ENCODE assay signal across 8 cellular contexts in genomic region chr14:70358631-70359030, GRCh38. TPM values are rescaled to one million over a fixed set of nuclear protein-coding genes. Genes with fewer than 3 reads are reported as not detected.
A peak's percentile ranks its signal among the peaks of the same experiment; 100 is the strongest.
DNase-seq lines count a peak whose midpoint lies in the region; ATAC-seq lines count a peak whose summit lies in the region.

No MANE protein-coding gene starts in this region.

- H3K4me1 ChIP-seq in iPS-15b (ENCODE audit: control insufficient read depth, insufficient read depth, low read length), result no peaks in the 10 kb centered on the region
- peaks cover 4% of the 10 kb centered on the region for H3K4me1 ChIP-seq in stomach smooth muscle (ENCODE audit: control insufficient read depth, insufficient read depth, low read length)

- H3K27me3 ChIP-seq in iPS-15b (ENCODE audit: control insufficient read depth, insufficient read depth, low read length) (no peaks in the 10 kb centered on the region), stomach smooth muscle (ENCODE audit: control insufficient read depth in 1 of 2, insufficient read depth in 2 of 2, low read length in 2 of 2) (no peaks in the 10 kb centered on the region)

- H3K9me3 ChIP-seq in iPS-15b (ENCODE audit: control insufficient read depth, insufficient read depth, low read length), result no peaks in the 10 kb centered on the region
- H3K9me3 ChIP-seq in stomach smooth muscle (ENCODE audit: control insufficient read depth in 2 of 2, low read length in 2 of 2), result no peaks in the 10 kb centered on the region

- H3K27me3 Mint-ChIP-seq in activated CD4-positive, alpha-beta memory T cell treated with anti-CD3 and anti-CD28 coated beads, Interleukin-2, amount 10 ng/mL, durations not matched to agents 7 days and 5 days, result peaks cover 2% of the 10 kb centered on the region

- no peak for ATAC-seq in GM18511 (IDR thresholded peaks at IDR 0.05; ENCODE audit: unreplicated experiment)
- no peak for ATAC-seq in GM21381 (IDR thresholded peaks at IDR 0.05; ENCODE audit: unreplicated experiment)
- no peak for ATAC-seq in HG02642 (IDR thresholded peaks at IDR 0.05; ENCODE audit: poor library complexity, unreplicated experiment)

- peaks cover 15% of the 10 kb centered on the region for H3K9me3 Mint-ChIP-seq in activated CD4-positive, alpha-beta memory T cell treated with anti-CD3 and anti-CD28 coated beads, Interleukin-2, amount 10 ng/mL, durations not matched to agents 7 days and 5 days

- H3K9ac ChIP-seq in iPS-15b (ENCODE audit: low read depth, low read length) (peak overlapping the region; percentile 98), stomach smooth muscle (ENCODE audit: low read length in 2 of 2) (peak overlapping the region; percentile 73 to 94)

- peak overlapping the region; percentile 98 for H3K4me3 Mint-ChIP-seq in activated CD4-positive, alpha-beta memory T cell treated with anti-CD3 and anti-CD28 coated beads, Interleukin-2, amount 10 ng/mL, durations not matched to agents 7 days and 5 days

- peak overlapping the region; percentile 99 for H3K4me3 ChIP-seq in iPS-15b (ENCODE audit: low read depth, low read length)
- H3K4me3 ChIP-seq in stomach smooth muscle (ENCODE audit: low read length in 2 of 2), result peak overlapping the region; percentile 93 to 95

- DNase-seq in DMS53 (lab: John Stamatoyannopoulos, UW) (peak; percentile 7), DMS53 treated with DMSO at 0.1 percent for 48 hours (lab: John Stamatoyannopoulos, UW; ENCODE audit: unreplicated experiment) (no peak)
- DNase-seq in activated CD4-positive, alpha-beta memory T cell treated with anti-CD3 and anti-CD28 coated beads, Interleukin-2, amount 10 ng/mL, durations not matched to agents 7 days and 5 days, result no peak

- H3K4me1 Mint-ChIP-seq in activated CD4-positive, alpha-beta memory T cell treated with anti-CD3 and anti-CD28 coated beads, Interleukin-2, amount 10 ng/mL, durations not matched to agents 7 days and 5 days, result peaks cover 32% of the 10 kb centered on the region

- peak overlapping the region; percentile 77 for H3K27ac Mint-ChIP-seq in activated CD4-positive, alpha-beta memory T cell treated with anti-CD3 and anti-CD28 coated beads, Interleukin-2, amount 10 ng/mL, durations not matched to agents 7 days and 5 days

- no peaks in the 10 kb centered on the region for H3K36me3 ChIP-seq in iPS-15b (ENCODE audit: control insufficient read depth, insufficient read depth, low read length)
- no peaks in the 10 kb centered on the region for H3K36me3 ChIP-seq in stomach smooth muscle (ENCODE audit: control insufficient read depth in 2 of 2, insufficient read depth in 2 of 2, low read length in 2 of 2)

- H3K36me3 Mint-ChIP-seq in activated CD4-positive, alpha-beta memory T cell treated with anti-CD3 and anti-CD28 coated beads, Interleukin-2, amount 10 ng/mL, durations not matched to agents 7 days and 5 days (ENCODE audit: low read depth), result peaks cover 30% of the 10 kb centered on the region

- H3K27ac ChIP-seq in stomach smooth muscle (ENCODE audit: low read length), result peak overlapping the region; percentile 88

- CTCF ChIA-PET in activated CD4-positive, alpha-beta memory T cell treated with anti-CD3 and anti-CD28 coated beads, Interleukin-2, amount 10 ng/mL, durations not matched to agents 7 days and 5 days (lab: Charles Lee), result interaction anchor here (0.8 to 1.9 kb wide), 5 partner anchors 10 to 1207 kb away, joined by 3 to 5 read pairs (median 4); partner anchors contain the start of gene PCNX1

- POLR2A ChIA-PET in activated CD4-positive, alpha-beta memory T cell treated with anti-CD3 and anti-CD28 coated beads, Interleukin-2, amount 10 ng/mL, durations not matched to agents 7 days and 5 days (lab: Charles Lee), result interaction anchor here (0.7 to 1.4 kb wide), 7 partner anchors 10 to 961 kb away, joined by 3 to 5 read pairs (median 3); partner anchors contain the start of genes ERH, MAP3K9 and SLC39A9

RNA-seq across cellular contexts. Expression of gene COX16, which starts 0.9 kb away (rescaled TPM):
- total RNA-seq in activated CD4-positive, alpha-beta memory T cell treated with anti-CD3 and anti-CD28 coated beads, Interleukin-2, amount 10 ng/mL, durations not matched to agents 7 days and 5 days, result 10 to 100 TPM; 36.8 to 44.3 TPM

RNA-seq across cellular contexts. Expression of gene SYNJ2BP, which starts 58.3 kb away (rescaled TPM):
- 1 to 10 TPM; 6.3 to 6.5 TPM for total RNA-seq in activated CD4-positive, alpha-beta memory T cell treated with anti-CD3 and anti-CD28 coated beads, Interleukin-2, amount 10 ng/mL, durations not matched to agents 7 days and 5 days
